ENCODE assay signal across 20 cellular contexts in genomic region chr11:126925321-126926093, GRCh38.
A peak's percentile ranks its signal among the peaks of the same experiment; 100 is the strongest.
DNase-seq lines count a peak whose midpoint lies in the region; ATAC-seq lines count a peak whose summit lies in the region.
"Had no signal": no experiment of that assay in that cellular context is flagged by ENCODE, and none has a peak within 500 bp of the region (broad histone marks: within the 10 kb centered on the region; RNA-seq: fewer than 3 reads in every experiment).

No MANE protein-coding gene starts in this region.

- ATAC-seq in HG02623 (IDR thresholded peaks at IDR 0.05; ENCODE audit: unreplicated experiment) = no peak
- no peak for ATAC-seq in HG03565 (IDR thresholded peaks at IDR 0.05; ENCODE audit: unreplicated experiment)
- ATAC-seq: SK-N-SH treated with all-trans-retinoic acid at 6 μM for 48 hours had no signal

- DNase-seq in DMS153 (lab: John Stamatoyannopoulos, UW) (peak; percentile 17), DMS153 treated with DMSO at 0.1 percent for 48 hours (lab: John Stamatoyannopoulos, UW; ENCODE audit: unreplicated experiment) (no peak), NCI-H1694 (lab: John Stamatoyannopoulos, UW) (peak; percentile 56), cerebellar nuclear complex (lab: John Stamatoyannopoulos, UW) (peak; percentile 54 to 57), middle frontal gyrus (ENCODE audit: extremely low spot score, low spot score) (peak; percentile 42), NCI-H1436 (lab: John Stamatoyannopoulos, UW) (no peak)
- DNase-seq: activated CD4-positive, alpha-beta memory T cell treated with anti-CD3 and anti-CD28 coated beads for 36 hours; activated naive CD8-positive, alpha-beta T cell treated with anti-CD3 and anti-CD28 coated beads, Interleukin-2, amount 10 ng/mL, durations not matched to agents 7 days and 5 days; activated T-cell treated with anti-CD3 and anti-CD28 coated beads, Interleukin-2, amount 50 U/mL, for 48 hours; CD4-positive, alpha-beta T cell; GDM1; islet precursor cell; NCI-H1105 treated with DMSO at 0.1 percent for 48 hours; NCI-H510A; stimulated activated CD4-positive, alpha-beta T cell treated with anti-CD3 and anti-CD28 coated beads, Interleukin-4, amount 100 ng/mL, for 1 hour; stimulated activated CD8-positive, alpha-beta memory T cell treated with anti-CD3 and anti-CD28 coated beads, Interleukin-4, amount 100 ng/mL, for 48 hours; tibial artery had no signal

Comparison
In these comparisons a context has a peak if more than half of its experiments do, and no peak if none do; other contexts are left out.
1. DNase-seq: peak in DMS153 (single experiment), NCI-H1694 (single experiment), cerebellar nuclear complex (2 of 2) and middle frontal gyrus (single experiment); none in DMS153 treated with DMSO at 0.1 percent for 48 hours (single experiment) and NCI-H1436 (single experiment).